11 cellular contexts compared by ENCODE assay signal in the genomic region with DNA sequence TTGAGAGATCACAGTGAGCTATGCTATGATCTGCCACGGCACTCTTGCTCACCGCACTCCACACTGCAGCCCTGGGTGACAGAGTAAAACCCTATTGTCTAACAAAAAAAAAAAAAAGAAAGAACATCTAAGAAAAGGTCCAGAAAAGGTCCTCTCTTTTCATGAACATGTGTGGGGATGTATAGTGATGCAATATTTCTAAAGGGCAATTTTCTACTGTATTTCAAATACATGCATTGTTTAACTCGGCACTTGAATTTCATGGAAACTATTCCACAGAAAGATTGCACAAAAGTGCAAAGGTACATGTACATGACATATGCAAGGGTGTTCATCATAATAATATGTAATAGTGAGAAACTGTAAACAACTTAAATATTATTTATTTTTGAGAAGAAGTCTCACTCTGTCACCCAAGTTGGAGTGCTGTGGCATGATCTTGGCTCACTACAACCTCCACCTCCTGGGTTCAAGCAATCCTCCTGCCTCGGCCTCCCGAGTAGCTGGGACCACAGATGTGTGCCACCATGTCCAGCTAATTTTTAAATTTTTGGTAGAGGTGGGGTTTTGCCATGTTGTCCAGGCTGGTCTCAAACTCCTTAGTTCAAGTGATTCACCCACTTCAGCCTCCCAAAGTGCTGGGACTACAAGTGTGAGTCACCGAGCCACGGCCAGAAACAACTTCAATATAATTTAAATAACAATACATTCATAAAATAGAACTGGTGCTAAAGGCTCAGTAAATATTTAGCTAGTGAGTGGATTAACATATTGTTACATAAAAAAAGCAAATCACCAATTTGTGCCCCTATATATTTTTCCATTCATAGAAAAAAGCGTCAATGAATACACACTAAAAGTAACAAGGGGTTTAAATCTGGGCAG. TPM values are rescaled to one million over a fixed set of nuclear protein-coding genes. Genes with fewer than 3 reads are reported as not detected.
A peak's percentile ranks its signal among the peaks of the same experiment; 100 is the strongest.
DNase-seq lines count a peak whose midpoint lies in the region; ATAC-seq and TF ChIP-seq lines count a peak whose summit lies in the region.
"Had no signal": no experiment of that assay in that cellular context is flagged by ENCODE, and none has a peak within 500 bp of the region (broad histone marks: within the 10 kb centered on the region; RNA-seq: fewer than 3 reads in every experiment).

No MANE protein-coding gene starts in this region.

- 67 to 68% methylated on average over 8 of the region's 8 CpGs for WGBS in esophagus squamous epithelium, 2 donors
- WGBS in endodermal cell (ENCODE audit: insufficient coverage in 1 of 2, insufficient read length in 1 of 2), 2 experiments = 92% methylated on average over 8 of the region's 8 CpGs; no CpG with 5 or more reads in 1 of the 2 experiments

- H3K36me3 ChIP-seq in esophagus squamous epithelium (no peaks in the 10 kb centered on the region), endodermal cell (ENCODE audit: control insufficient read depth, insufficient read depth, low read length) (peaks cover 4% of the 10 kb centered on the region)

- peak overlapping the region; percentile 100 for H3K27ac Mint-ChIP-seq in activated T-cell treated with anti-CD3 and anti-CD28 coated beads, Interleukin-2, amount 50 U/mL, for 24 hours
- peak overlapping the region; percentile 95 for H3K27ac Mint-ChIP-seq in stimulated activated memory B cell treated with anti-CD40 and anti-IgM and Interleukin-4, amounts not matched to agents 10 μg/mL and 1 μg/mL and 100 μg/mL, for 72 hours
- H3K27ac Mint-ChIP-seq in endodermal cell = no peak overlapping the region

- TF ChIP-seq POLR2A in esophagus squamous epithelium (IDR thresholded peaks at IDR 0.05) = no peak

- no peak for DNase-seq in activated T-cell treated with anti-CD3 and anti-CD28 coated beads, Interleukin-2, amount 50 U/mL, for 24 hours
- DNase-seq in activated T-cell treated with anti-CD3 and anti-CD28 coated beads, Interleukin-2, amount 50 U/mL, for 48 hours = no peak
- DNase-seq in RPMI7951 (ENCODE audit: low read depth) (peak; percentile 29), esophagus squamous epithelium (lab: John Stamatoyannopoulos, UW) (no peak), endodermal cell (no peak)
- DNase-seq in effector CD8-positive, alpha-beta T cell (lab: John Stamatoyannopoulos, UW) = no peak
- DNase-seq: mesendoderm, SW 1271 had no signal

- H3K27me3 ChIP-seq in esophagus squamous epithelium (no peaks in the 10 kb centered on the region), endodermal cell (ENCODE audit: control insufficient read depth, insufficient read depth, low read length, poor library complexity, severe bottlenecking) (no peaks in the 10 kb centered on the region)
- H3K27me3 ChIP-seq: BLaER1 had no signal

- H3K9me3 Mint-ChIP-seq in activated T-cell treated with anti-CD3 and anti-CD28 coated beads, Interleukin-2, amount 50 U/mL, for 24 hours = no peaks in the 10 kb centered on the region
- H3K9me3 Mint-ChIP-seq in stimulated activated memory B cell treated with anti-CD40 and anti-IgM and Interleukin-4, amounts not matched to agents 10 μg/mL and 1 μg/mL and 100 μg/mL, for 72 hours = no peaks in the 10 kb centered on the region
- H3K9me3 Mint-ChIP-seq in endodermal cell = no peaks in the 10 kb centered on the region

- H3K4me3 ChIP-seq in esophagus squamous epithelium (no peak overlapping the region), endodermal cell (ENCODE audit: low read length) (no peak overlapping the region)

- H3K4me1 Mint-ChIP-seq in activated T-cell treated with anti-CD3 and anti-CD28 coated beads, Interleukin-2, amount 50 U/mL, for 24 hours (ENCODE audit: low read depth) = peaks cover 32% of the 10 kb centered on the region
- peaks cover 33% of the 10 kb centered on the region for H3K4me1 Mint-ChIP-seq in stimulated activated memory B cell treated with anti-CD40 and anti-IgM and Interleukin-4, amounts not matched to agents 10 μg/mL and 1 μg/mL and 100 μg/mL, for 72 hours
- peaks cover 20% of the 10 kb centered on the region for H3K4me1 Mint-ChIP-seq in endodermal cell

- H3K9ac ChIP-seq in endodermal cell (ENCODE audit: extremely low read depth, low read length, poor library complexity, severe bottlenecking) = no peak overlapping the region

- H3K4me3 Mint-ChIP-seq in activated T-cell treated with anti-CD3 and anti-CD28 coated beads, Interleukin-2, amount 50 U/mL, for 24 hours = peak overlapping the region; percentile 100
- H3K4me3 Mint-ChIP-seq in stimulated activated memory B cell treated with anti-CD40 and anti-IgM and Interleukin-4, amounts not matched to agents 10 μg/mL and 1 μg/mL and 100 μg/mL, for 72 hours = no peak overlapping the region
- H3K4me3 Mint-ChIP-seq in endodermal cell = no peak overlapping the region

- H3K4me1 ChIP-seq in esophagus squamous epithelium (peaks cover 24 to 48% (median 27%) of the 10 kb centered on the region in 3 donors), endodermal cell (ENCODE audit: control insufficient read depth, insufficient read depth, low read length) (peaks cover 7% of the 10 kb centered on the region)

- no peaks in the 10 kb centered on the region for H3K9me3 ChIP-seq in esophagus squamous epithelium
- H3K9me3 ChIP-seq in endodermal cell (ENCODE audit: control insufficient read depth, low read length) = no peaks in the 10 kb centered on the region
- H3K9me3 ChIP-seq: BLaER1 had no signal

- intact Hi-C loops in esophagus squamous epithelium (cut with DNase I) = no loop called here

- H3K27me3 Mint-ChIP-seq in activated T-cell treated with anti-CD3 and anti-CD28 coated beads, Interleukin-2, amount 50 U/mL, for 24 hours = no peaks in the 10 kb centered on the region
- H3K27me3 Mint-ChIP-seq in stimulated activated memory B cell treated with anti-CD40 and anti-IgM and Interleukin-4, amounts not matched to agents 10 μg/mL and 1 μg/mL and 100 μg/mL, for 72 hours = no peaks in the 10 kb centered on the region
- H3K27me3 Mint-ChIP-seq in endodermal cell (ENCODE audit: insufficient read depth) = no peaks in the 10 kb centered on the region

- ATAC-seq in stimulated activated memory B cell treated with anti-CD40 and anti-IgM and Interleukin-4, amounts not matched to agents 10 μg/mL and 1 μg/mL and 100 μg/mL, for 72 hours = no peak
- no peak for ATAC-seq in HG02840 (IDR thresholded peaks at IDR 0.05; ENCODE audit: low FRiP score, unreplicated experiment)

- H3K27ac ChIP-seq in esophagus squamous epithelium (peak overlapping the region in 3 of 4 donors; percentile 94 to 99 (median 98)), endodermal cell (ENCODE audit: low read depth, low read length) (no peak overlapping the region)
- H3K27ac ChIP-seq: BLaER1 had no signal

- H3K36me3 Mint-ChIP-seq in activated T-cell treated with anti-CD3 and anti-CD28 coated beads, Interleukin-2, amount 50 U/mL, for 24 hours (ENCODE audit: low read depth) = peaks cover 36% of the 10 kb centered on the region
- H3K36me3 Mint-ChIP-seq in stimulated activated memory B cell treated with anti-CD40 and anti-IgM and Interleukin-4, amounts not matched to agents 10 μg/mL and 1 μg/mL and 100 μg/mL, for 72 hours = peaks cover 8% of the 10 kb centered on the region
- no peaks in the 10 kb centered on the region for H3K36me3 Mint-ChIP-seq in endodermal cell (ENCODE audit: low read depth)

- TF ChIP-seq CTCF in esophagus squamous epithelium (IDR thresholded peaks at IDR 0.05) (no peak), endodermal cell (conservative IDR thresholded peaks at IDR 0.05) (no peak)

RNA-seq across cellular contexts. Expression of gene PPRC1, which starts 1.3 kb away (rescaled TPM):
- total RNA-seq in RPMI7951 (2014; rRNA removed; shearing (Covaris generic)) = 10.6 and 14.7 TPM in 2 replicates
- total RNA-seq in esophagus squamous epithelium (10 to 100 TPM; 10.5 to 29.9 (median 27.2) TPM), endodermal cell (10 to 100 TPM; 44.5 to 44.7 TPM)
- polyA plus RNA-seq in endodermal cell (2013, experiment 1 of 2) = 31.0 TPM
- 26.7 TPM for polyA plus RNA-seq in endodermal cell (2013, experiment 2 of 2)

RNA-seq across cellular contexts. Expression of gene LDB1, which starts 11.4 kb away (rescaled TPM):
- 17.2 and 19.6 TPM in 2 replicates for total RNA-seq in RPMI7951 (2014; rRNA removed; shearing (Covaris generic))
- 10 to 100 TPM; 26.2 to 54.0 (median 27.3) TPM for total RNA-seq in esophagus squamous epithelium
- 10 to 100 TPM; 72.0 to 82.6 TPM for total RNA-seq in endodermal cell
- polyA plus RNA-seq in endodermal cell (2013, experiment 1 of 2) = 112 TPM
- polyA plus RNA-seq in endodermal cell (2013, experiment 2 of 2) = 104 TPM

RNA-seq across cellular contexts. Expression of gene NOLC1, which starts 20.7 kb away (rescaled TPM):
- total RNA-seq in RPMI7951 (2014; rRNA removed; shearing (Covaris generic)) = 31.2 and 41.1 TPM in 2 replicates
- total RNA-seq in esophagus squamous epithelium = 10 to 100 TPM; 38.6 to 90.6 (median 83.4) TPM
- 10 to 100 TPM; 92.0 to 93.5 TPM for total RNA-seq in endodermal cell
- 79.8 TPM for polyA plus RNA-seq in endodermal cell (2013, experiment 1 of 2)
- polyA plus RNA-seq in endodermal cell (2013, experiment 2 of 2) = 75.4 TPM
